1 cellular context compared by ENCODE assay signal in the genomic region with DNA sequence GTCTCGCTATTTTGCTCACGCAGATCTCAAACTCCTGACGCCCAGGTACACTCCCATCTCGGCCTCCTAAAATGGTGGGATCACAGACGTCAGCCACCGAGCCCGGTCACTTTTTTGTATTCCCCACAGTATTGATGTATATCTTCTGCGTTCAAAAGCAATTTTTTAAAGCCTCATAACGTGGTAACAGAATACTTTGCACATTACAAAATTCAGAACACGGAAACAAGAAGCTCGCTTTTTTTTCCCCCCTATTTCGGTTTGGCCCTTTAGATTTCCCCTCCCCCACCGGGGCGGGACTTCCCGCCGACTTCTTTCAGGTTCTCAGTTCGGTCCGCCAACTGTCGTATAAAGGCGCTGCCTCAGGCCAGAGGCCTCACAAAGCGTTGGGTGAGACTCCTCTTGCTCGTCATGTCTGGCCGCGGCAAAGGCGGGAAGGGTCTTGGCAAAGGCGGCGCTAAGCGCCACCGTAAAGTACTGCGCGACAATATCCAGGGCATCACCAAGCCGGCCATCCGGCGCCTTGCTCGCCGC.
TF ChIP-seq lines count a peak whose summit lies in the region.
"Not testable (repeated sequence)": the region's sequence is repeated elsewhere in the genome, so short reads cannot be mapped to it uniquely, and the experiment has no call there.

No MANE protein-coding gene starts in this region.

TF ChIP-seq in K562, 482 proteins besides CTCF, POLR2A, EP300 and RAD21 (continued from another document and continues in another):
- TF ChIP-seq AFF1 (IDR thresholded peaks at IDR 0.05; ENCODE audit: low read depth in 1 of 2, partially characterized antibody in 2 of 2) = peak; percentile 63 to 89
- TF ChIP-seq RNF2 (IDR thresholded peaks at IDR 0.05) = peak; percentile 79
- TF ChIP-seq SMAD4 (CRISPR knock-in tag; conservative IDR thresholded peaks at IDR 0.05) = peak; percentile 81
- not testable (repeated sequence) for TF ChIP-seq NR2C1 (IDR thresholded peaks at IDR 0.05)
- 0 out of 2 replicates have a peak, but pooled peaks have one; percentile 16 for TF ChIP-seq NR2C1 (tag; IDR thresholded peaks at IDR 0.05)
- TF ChIP-seq KDM5B (IDR thresholded peaks at IDR 0.05; ENCODE audit: insufficient replicate concordance, low read depth, low read length) = peak; percentile 73
- peak; percentile 81; the same call in 1 of the 2 replicates for TF ChIP-seq NBN (IDR thresholded peaks at IDR 0.05; ENCODE audit: low read depth)
- peak; percentile 83 to 94 for TF ChIP-seq MLLT1 (IDR thresholded peaks at IDR 0.05)
- TF ChIP-seq BRD9 (IDR thresholded peaks at IDR 0.05; ENCODE audit: low read depth, partially characterized antibody) = peak; percentile 90
- TF ChIP-seq E2F6 (IDR thresholded peaks at IDR 0.05; ENCODE audit: borderline replicate concordance in 1 of 2, extremely low read depth in 1 of 2, insufficient read depth in 1 of 2, insufficient read length in 1 of 2, low read depth in 1 of 2, low read length in 1 of 2, poor library complexity in 1 of 2, severe bottlenecking in 1 of 2) = peak; percentile 15 to 27
- TF ChIP-seq, protein P1, sequence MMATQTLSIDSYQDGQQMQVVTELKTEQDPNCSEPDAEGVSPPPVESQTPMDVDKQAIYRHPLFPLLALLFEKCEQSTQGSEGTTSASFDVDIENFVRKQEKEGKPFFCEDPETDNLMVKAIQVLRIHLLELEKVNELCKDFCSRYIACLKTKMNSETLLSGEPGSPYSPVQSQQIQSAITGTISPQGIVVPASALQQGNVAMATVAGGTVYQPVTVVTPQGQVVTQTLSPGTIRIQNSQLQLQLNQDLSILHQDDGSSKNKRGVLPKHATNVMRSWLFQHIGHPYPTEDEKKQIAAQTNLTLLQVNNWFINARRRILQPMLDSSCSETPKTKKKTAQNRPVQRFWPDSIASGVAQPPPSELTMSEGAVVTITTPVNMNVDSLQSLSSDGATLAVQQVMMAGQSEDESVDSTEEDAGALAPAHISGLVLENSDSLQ (IDR thresholded peaks at IDR 0.05) = peak; percentile 33; the same call in 1 of the 2 replicates
- peak; percentile 45; the same call in 1 of the 2 replicates for TF ChIP-seq PHF8 (IDR thresholded peaks at IDR 0.05; ENCODE audit: borderline replicate concordance, low read length)
- peak; percentile 97 for TF ChIP-seq ZKSCAN1 (IDR thresholded peaks at IDR 0.05; ENCODE audit: low read depth, low read length)
- TF ChIP-seq, protein P2, sequence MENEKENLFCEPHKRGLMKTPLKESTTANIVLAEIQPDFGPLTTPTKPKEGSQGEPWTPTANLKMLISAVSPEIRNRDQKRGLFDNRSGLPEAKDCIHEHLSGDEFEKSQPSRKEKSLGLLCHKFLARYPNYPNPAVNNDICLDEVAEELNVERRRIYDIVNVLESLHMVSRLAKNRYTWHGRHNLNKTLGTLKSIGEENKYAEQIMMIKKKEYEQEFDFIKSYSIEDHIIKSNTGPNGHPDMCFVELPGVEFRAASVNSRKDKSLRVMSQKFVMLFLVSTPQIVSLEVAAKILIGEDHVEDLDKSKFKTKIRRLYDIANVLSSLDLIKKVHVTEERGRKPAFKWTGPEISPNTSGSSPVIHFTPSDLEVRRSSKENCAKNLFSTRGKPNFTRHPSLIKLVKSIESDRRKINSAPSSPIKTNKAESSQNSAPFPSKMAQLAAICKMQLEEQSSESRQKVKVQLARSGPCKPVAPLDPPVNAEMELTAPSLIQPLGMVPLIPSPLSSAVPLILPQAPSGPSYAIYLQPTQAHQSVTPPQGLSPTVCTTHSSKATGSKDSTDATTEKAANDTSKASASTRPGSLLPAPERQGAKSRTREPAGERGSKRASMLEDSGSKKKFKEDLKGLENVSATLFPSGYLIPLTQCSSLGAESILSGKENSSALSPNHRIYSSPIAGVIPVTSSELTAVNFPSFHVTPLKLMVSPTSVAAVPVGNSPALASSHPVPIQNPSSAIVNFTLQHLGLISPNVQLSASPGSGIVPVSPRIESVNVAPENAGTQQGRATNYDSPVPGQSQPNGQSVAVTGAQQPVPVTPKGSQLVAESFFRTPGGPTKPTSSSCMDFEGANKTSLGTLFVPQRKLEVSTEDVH (IDR thresholded peaks at IDR 0.05; ENCODE audit: low read depth, partially characterized antibody) = peak; percentile 80
- TF ChIP-seq TBL1XR1 (IDR thresholded peaks at IDR 0.05; ENCODE audit: low read length in 2 of 2) = 0 out of 4 replicates have a peak, but pooled peaks have one; percentile 24 to 32
- TF ChIP-seq, protein P3, sequence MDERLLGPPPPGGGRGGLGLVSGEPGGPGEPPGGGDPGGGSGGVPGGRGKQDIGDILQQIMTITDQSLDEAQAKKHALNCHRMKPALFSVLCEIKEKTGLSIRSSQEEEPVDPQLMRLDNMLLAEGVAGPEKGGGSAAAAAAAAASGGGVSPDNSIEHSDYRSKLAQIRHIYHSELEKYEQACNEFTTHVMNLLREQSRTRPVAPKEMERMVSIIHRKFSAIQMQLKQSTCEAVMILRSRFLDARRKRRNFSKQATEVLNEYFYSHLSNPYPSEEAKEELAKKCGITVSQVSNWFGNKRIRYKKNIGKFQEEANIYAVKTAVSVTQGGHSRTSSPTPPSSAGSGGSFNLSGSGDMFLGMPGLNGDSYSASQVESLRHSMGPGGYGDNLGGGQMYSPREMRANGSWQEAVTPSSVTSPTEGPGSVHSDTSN (CRISPR knock-in tag; IDR thresholded peaks at IDR 0.05; ENCODE audit: low read depth) = not testable (repeated sequence)
- TF ChIP-seq, protein P3 (tag; conservative IDR thresholded peaks at IDR 0.05; ENCODE audit: low read depth) = peak; percentile 34; the same call in 1 of the 2 replicates
- TF ChIP-seq SAP30 (IDR thresholded peaks at IDR 0.05; ENCODE audit: borderline replicate concordance, insufficient read depth, low read depth, low read length, poor library complexity, severe bottlenecking) = peak; percentile 25
- TF ChIP-seq NFRKB (IDR thresholded peaks at IDR 0.05; ENCODE audit: low read depth) = peak; percentile 97
- TF ChIP-seq HDAC2 (IDR thresholded peaks at IDR 0.05) = peak; percentile 53; the same call in 1 of the 2 replicates
- TF ChIP-seq MAZ (CRISPR knock-in tag; conservative IDR thresholded peaks at IDR 0.05 in 1 of 2, IDR thresholded peaks at IDR 0.05 in 1 of 2) = peak; percentile 32 to 51; a peak in 2 of 4 replicates
- peak; percentile 39; the same call in 1 of the 2 replicates for TF ChIP-seq RB1 (IDR thresholded peaks at IDR 0.05; ENCODE audit: low read depth)
- TF ChIP-seq HINFP (tag; conservative IDR thresholded peaks at IDR 0.05; ENCODE audit: low read depth) = peak; percentile 99
- TF ChIP-seq MTA1 (IDR thresholded peaks at IDR 0.05; ENCODE audit: borderline replicate concordance) = peak; percentile 21; the same call in 1 of the 2 replicates
- TF ChIP-seq CC2D1A (IDR thresholded peaks at IDR 0.05) = peak; percentile 100
- TF ChIP-seq SPI1 (IDR thresholded peaks at IDR 0.05; ENCODE audit: borderline replicate concordance, low read depth, low read length) = 0 out of 2 replicates have a peak, but pooled peaks have one; percentile 6
